Comparison of ENCODE assay signal across 20 cellular contexts in genomic region chr6:147660334-147661311, GRCh38.
"Had no signal": no experiment of that assay in that cellular context is flagged by ENCODE, and none has a peak within 500 bp of the region (broad histone marks: within the 10 kb centered on the region; RNA-seq: fewer than 3 reads in every experiment).

No MANE protein-coding gene starts in this region.

- ATAC-seq: esophagus mucosa; heart left ventricle; left cardiac atrium; lower lobe of right lung; natural killer cell treated with Interleukin-12 subunit alpha and Interleukin-12 subunit beta and Interleukin-15 and Interleukin-18, amount 100 ng/mL, for 72 hours had no signal

- DNase-seq: cortex of kidney; dorsolateral prefrontal cortex; effector memory CD4-positive, alpha-beta T cell; heart left ventricle; hypothalamus; immature natural killer cell; kidney; left cardiac atrium; left ventricle myocardium inferior; lower lobe of right lung; midbrain; nucleus accumbens; ovary; small intestine; stimulated activated CD4-positive, alpha-beta T cell treated with anti-CD3 and anti-CD28 coated beads, Interleukin-12 subunit alpha, Interleukin-12 subunit beta, amount 100 ng/mL, for 4 hours; stimulated activated naive CD4-positive, alpha-beta T cell treated with Interleukin-2 at 50 U/mL for 16 hours; thyroid gland; uterus had no signal
